9 cellular contexts compared by ENCODE assay signal in the genomic region with DNA sequence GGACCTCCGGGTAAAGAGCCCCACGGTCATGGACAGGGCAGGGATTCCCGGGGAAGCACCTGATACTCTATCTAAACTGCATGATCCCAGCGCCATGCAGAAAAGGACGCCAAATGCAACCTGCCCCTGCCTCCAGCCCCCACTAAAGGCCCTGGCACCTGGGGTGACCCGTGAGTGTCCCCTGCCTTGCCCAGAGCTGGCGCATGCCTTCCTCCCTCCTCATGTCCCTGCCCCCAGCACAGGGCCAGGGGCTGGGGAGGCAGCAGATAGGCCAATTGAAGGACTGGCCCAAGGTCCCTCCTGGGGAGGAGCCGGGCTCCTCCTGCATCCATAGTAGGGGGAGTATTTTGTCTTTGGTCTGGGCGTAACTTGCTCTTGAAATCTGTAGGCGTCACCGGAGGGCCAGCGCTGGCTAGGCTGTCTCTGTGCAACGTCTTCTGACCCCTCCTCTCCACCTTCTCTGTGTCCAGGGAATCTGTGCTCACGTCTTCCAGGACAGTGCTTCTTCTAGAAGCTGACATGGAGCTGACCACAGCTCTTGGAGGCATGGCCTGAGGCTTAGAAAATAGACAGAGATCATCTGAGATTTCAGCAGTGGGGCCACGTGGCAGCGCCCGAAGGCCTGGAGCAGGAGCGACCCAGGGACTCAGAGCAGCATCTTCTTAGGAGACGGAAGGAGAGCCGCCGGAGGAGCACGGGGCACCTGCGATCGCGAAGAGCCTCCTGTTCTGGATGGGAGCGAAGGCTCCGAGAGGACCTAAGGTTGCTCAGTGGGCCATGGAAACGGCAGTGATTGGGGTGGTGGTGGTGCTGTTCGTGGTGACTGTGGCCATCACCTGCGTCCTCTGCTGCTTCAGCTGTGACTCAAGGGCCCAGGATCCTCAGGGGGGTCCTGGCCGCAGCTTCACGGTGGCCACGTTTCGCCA. TPM values are rescaled to one million over a fixed set of nuclear protein-coding genes. Genes with fewer than 3 reads are reported as not detected.
DNase-seq lines count a peak whose midpoint lies in the region; ATAC-seq and TF ChIP-seq lines count a peak whose summit lies in the region.
"Had no signal": no experiment of that assay in that cellular context is flagged by ENCODE, and none has a peak within 500 bp of the region (broad histone marks: within the 10 kb centered on the region; RNA-seq: fewer than 3 reads in every experiment).

No MANE protein-coding gene starts in this region.

- no peak for DNase-seq in activated naive CD8-positive, alpha-beta T cell treated with anti-CD3 and anti-CD28 coated beads, Interleukin-2, amount 10 ng/mL, durations not matched to agents 7 days and 5 days
- no peak for DNase-seq in activated naive CD8-positive, alpha-beta T cell treated with anti-CD3 and anti-CD28 coated beads, Interleukin-2, amount 50 U/mL, for 24 hours
- DNase-seq in esophagus muscularis mucosa (ENCODE audit: extremely low spot score), result no peak
- no peak for DNase-seq in neuronal stem cell (ENCODE audit: low spot score)
- no peak for DNase-seq in aorta
- DNase-seq in HAP-1 (ENCODE audit: low spot score in 2 of 2), result no peak
- no peak for DNase-seq in sciatic nerve (ENCODE audit: low spot score)

- H3K27me3 ChIP-seq in esophagus muscularis mucosa (no peaks in the 10 kb centered on the region), neuronal stem cell (ENCODE audit: control insufficient read depth in 3 of 3, insufficient read depth in 3 of 3, low read depth in 1 of 3, low read length in 3 of 3) (no peaks in the 10 kb centered on the region), aorta (ENCODE audit: control insufficient read depth in 1 of 2, insufficient read depth in 2 of 2, low read length in 1 of 2) (no peaks in the 10 kb centered on the region), HAP-1 (ENCODE audit: low read depth) (no peaks in the 10 kb centered on the region)

- peaks cover 21% of the 10 kb centered on the region for H3K4me1 Mint-ChIP-seq in activated naive CD8-positive, alpha-beta T cell treated with anti-CD3 and anti-CD28 coated beads, Interleukin-2, amount 10 ng/mL, durations not matched to agents 7 days and 5 days
- H3K4me1 Mint-ChIP-seq in activated naive CD8-positive, alpha-beta T cell treated with anti-CD3 and anti-CD28 coated beads, Interleukin-2, amount 50 U/mL, for 24 hours, result peaks cover 43% of the 10 kb centered on the region

- peak overlapping the region; percentile 41 for H3K4ac ChIP-seq in neuronal stem cell (ENCODE audit: low read length)

- H3K27ac ChIP-seq in esophagus muscularis mucosa (replicated peaks in 1 of 4) (peak overlapping the region; percentile 91 to 97 (median 93)), neuronal stem cell (replicated peaks; ENCODE audit: low read length) (no peak overlapping the region), aorta (ENCODE audit: low read depth in 1 of 2, low read length in 2 of 2) (peak overlapping the region; percentile 88 to 95)

- H3K36me3 Mint-ChIP-seq in activated naive CD8-positive, alpha-beta T cell treated with anti-CD3 and anti-CD28 coated beads, Interleukin-2, amount 10 ng/mL, durations not matched to agents 7 days and 5 days, result no peaks in the 10 kb centered on the region
- no peaks in the 10 kb centered on the region for H3K36me3 Mint-ChIP-seq in activated naive CD8-positive, alpha-beta T cell treated with anti-CD3 and anti-CD28 coated beads, Interleukin-2, amount 50 U/mL, for 24 hours (ENCODE audit: low read depth)

- peak overlapping the region; percentile 14 for H3K27ac Mint-ChIP-seq in activated naive CD8-positive, alpha-beta T cell treated with anti-CD3 and anti-CD28 coated beads, Interleukin-2, amount 10 ng/mL, durations not matched to agents 7 days and 5 days
- H3K27ac Mint-ChIP-seq in activated naive CD8-positive, alpha-beta T cell treated with anti-CD3 and anti-CD28 coated beads, Interleukin-2, amount 50 U/mL, for 24 hours, result no peak overlapping the region

- peak overlapping the region; percentile 8 for H3K23ac ChIP-seq in neuronal stem cell (ENCODE audit: low read depth, low read length, poor library complexity)

- H3K9me3 ChIP-seq in esophagus muscularis mucosa (no peaks in the 10 kb centered on the region), neuronal stem cell (replicated peaks in 1 of 2; ENCODE audit: control insufficient read depth in 2 of 2, insufficient read depth in 1 of 2, low read depth in 1 of 2, low read length in 2 of 2) (no peaks in the 10 kb centered on the region), aorta (ENCODE audit: control insufficient read depth, low read length) (no peaks in the 10 kb centered on the region), HAP-1 (no peaks in the 10 kb centered on the region)

- TF ChIP-seq POLR2A in esophagus muscularis mucosa (IDR thresholded peaks at IDR 0.05; ENCODE audit: low read depth), result no peak

- intact Hi-C loops in esophagus muscularis mucosa (cut with DNase I), result no loop called here
- intact Hi-C loops in aorta (cut with DNase I), result no loop called here
- intact Hi-C loops in sciatic nerve (cut with DNase I), result no loop called here

- H3K4me3 ChIP-seq in esophagus muscularis mucosa, result peak overlapping the region; percentile 7 to 32 (median 22)
- peak overlapping the region in 1 of 2 donors; percentile 17 for H3K4me3 ChIP-seq in neuronal stem cell (ENCODE audit: low read length in 2 of 2)
- H3K4me3 ChIP-seq in aorta (ENCODE audit: low read length in 2 of 2), result no peak overlapping the region
- H3K4me3 ChIP-seq in HAP-1, result no peak overlapping the region

- no peaks in the 10 kb centered on the region for H3K36me3 ChIP-seq in esophagus muscularis mucosa
- no peaks in the 10 kb centered on the region for H3K36me3 ChIP-seq in neuronal stem cell (replicated peaks in 1 of 2; ENCODE audit: control insufficient read depth in 2 of 2, insufficient read depth in 2 of 2, low read length in 2 of 2)
- no peaks in the 10 kb centered on the region for H3K36me3 ChIP-seq in aorta (ENCODE audit: control insufficient read depth in 1 of 2, insufficient read depth in 2 of 2, low read length in 1 of 2)
- no peaks in the 10 kb centered on the region for H3K36me3 ChIP-seq in HAP-1 (replicated peaks)

- H3K4me2 ChIP-seq in neuronal stem cell (ENCODE audit: insufficient read depth, low read length, poor library complexity, severe bottlenecking), result no peak overlapping the region

- peak overlapping the region; percentile 69 for H2BK120ac ChIP-seq in neuronal stem cell (ENCODE audit: low read depth, low read length)

- H2AK5ac ChIP-seq in neuronal stem cell (ENCODE audit: low read depth, low read length), result peak overlapping the region; percentile 66

- in situ Hi-C loops in HAP-1 (cut with MboI; ENCODE audit: low sequenced_read_pairs), result loop anchor here (5.0 to 10.0 kb wide), 2 partner anchors 37 to 115 kb away; no protein-coding TSS in a partner anchor

- peak overlapping the region; percentile 64 for H3K14ac ChIP-seq in neuronal stem cell (ENCODE audit: low read length)

- no peak overlapping the region for H3K9ac ChIP-seq in neuronal stem cell (ENCODE audit: low read depth, low read length, poor library complexity)

- peak overlapping the region; percentile 95 for H2BK15ac ChIP-seq in neuronal stem cell (ENCODE audit: low read length)

- H3K27me3 Mint-ChIP-seq in activated naive CD8-positive, alpha-beta T cell treated with anti-CD3 and anti-CD28 coated beads, Interleukin-2, amount 10 ng/mL, durations not matched to agents 7 days and 5 days, result no peaks in the 10 kb centered on the region
- no peaks in the 10 kb centered on the region for H3K27me3 Mint-ChIP-seq in activated naive CD8-positive, alpha-beta T cell treated with anti-CD3 and anti-CD28 coated beads, Interleukin-2, amount 50 U/mL, for 24 hours

- POLR2A ChIA-PET in activated naive CD8-positive, alpha-beta T cell treated with anti-CD3 and anti-CD28 coated beads, Interleukin-2, amount 10 ng/mL, durations not matched to agents 7 days and 5 days (lab: Charles Lee), result no interaction called here

- H3K9me3 Mint-ChIP-seq in activated naive CD8-positive, alpha-beta T cell treated with anti-CD3 and anti-CD28 coated beads, Interleukin-2, amount 10 ng/mL, durations not matched to agents 7 days and 5 days, result no peaks in the 10 kb centered on the region
- no peaks in the 10 kb centered on the region for H3K9me3 Mint-ChIP-seq in activated naive CD8-positive, alpha-beta T cell treated with anti-CD3 and anti-CD28 coated beads, Interleukin-2, amount 50 U/mL, for 24 hours

- no peak overlapping the region for H4K8ac ChIP-seq in neuronal stem cell (ENCODE audit: low read depth, low read length)

- no peak for ATAC-seq in activated naive CD8-positive, alpha-beta T cell treated with anti-CD3 and anti-CD28 coated beads, Interleukin-2, amount 10 ng/mL, durations not matched to agents 7 days and 5 days (ENCODE audit: low read depth)
- no peak for ATAC-seq in activated naive CD8-positive, alpha-beta T cell treated with anti-CD3 and anti-CD28 coated beads, Interleukin-2, amount 50 U/mL, for 24 hours
- ATAC-seq in aorta (ENCODE audit: low FRiP score) (no peak), sciatic nerve (no peak), HG03442 (IDR thresholded peaks at IDR 0.05; ENCODE audit: unreplicated experiment) (no peak)
- ATAC-seq: esophagus mucosa had no signal

- WGBS in esophagus muscularis mucosa, result 82% methylated on average over 31 of the region's 34 CpGs
- no CpG with 5 or more reads among the region's 34 CpGs for WGBS in neuronal stem cell (ENCODE audit: extremely low coverage in 2 of 2, insufficient read length in 2 of 2, insufficient replicate concordance in 1 of 2), 2 donors
- 93 to 94% methylated on average over 33 to 34 of the region's 34 CpGs for WGBS in aorta, 2 donors

- H4K91ac ChIP-seq in neuronal stem cell (ENCODE audit: low read depth, low read length, poor library complexity), result peak overlapping the region; percentile 97

- H3K18ac ChIP-seq in neuronal stem cell (ENCODE audit: low read length), result peak overlapping the region; percentile 78

- H3K4me3 Mint-ChIP-seq in activated naive CD8-positive, alpha-beta T cell treated with anti-CD3 and anti-CD28 coated beads, Interleukin-2, amount 10 ng/mL, durations not matched to agents 7 days and 5 days, result no peak overlapping the region
- H3K4me3 Mint-ChIP-seq in activated naive CD8-positive, alpha-beta T cell treated with anti-CD3 and anti-CD28 coated beads, Interleukin-2, amount 50 U/mL, for 24 hours, result no peak overlapping the region

- H2AFZ ChIP-seq in neuronal stem cell (ENCODE audit: low read length), result peak overlapping the region; percentile 87

- H2BK12ac ChIP-seq in neuronal stem cell (ENCODE audit: low read length), result peak overlapping the region; percentile 98

- peaks cover 69 to 76% (median 73%) of the 10 kb centered on the region in 4 donors for H3K4me1 ChIP-seq in esophagus muscularis mucosa
- peaks cover 27 to 49% of the 10 kb centered on the region in 2 donors for H3K4me1 ChIP-seq in neuronal stem cell (ENCODE audit: control insufficient read depth in 2 of 2, insufficient read depth in 1 of 2, low read depth in 1 of 2, low read length in 2 of 2)
- H3K4me1 ChIP-seq in aorta (ENCODE audit: control insufficient read depth in 1 of 2, insufficient read depth in 2 of 2, low read length in 2 of 2), result peaks cover 0 to 12% of the 10 kb centered on the region in 2 donors
- H3K4me1 ChIP-seq in HAP-1, result peaks cover 15% of the 10 kb centered on the region

- H2BK5ac ChIP-seq in neuronal stem cell (ENCODE audit: low read length), result peak overlapping the region; percentile 87

- TF ChIP-seq EP300 in esophagus muscularis mucosa (IDR thresholded peaks at IDR 0.05), result no peak

- TF ChIP-seq CTCF in esophagus muscularis mucosa (IDR thresholded peaks at IDR 0.05), result no peak

- H3K79me1 ChIP-seq in neuronal stem cell (ENCODE audit: low read depth, low read length), result no peaks in the 10 kb centered on the region

RNA-seq across cellular contexts. Expression of a gene that starts 0.7 kb away (rescaled TPM):
- total RNA-seq in activated naive CD8-positive, alpha-beta T cell treated with anti-CD3 and anti-CD28 coated beads, Interleukin-2, amount 10 ng/mL, durations not matched to agents 7 days and 5 days, result not detected
- total RNA-seq in esophagus muscularis mucosa (1 to 10 TPM; 2.1 to 5.7 (median 2.8) TPM), aorta (1 to 10 TPM; 4.0 to 4.5 TPM), sciatic nerve (5.8 TPM)
- polyA plus RNA-seq in neuronal stem cell (2013, experiment 1 of 2), result 0.11 TPM
- 0.15 TPM for polyA plus RNA-seq in neuronal stem cell (2013, experiment 2 of 2)
- under 1 TPM in 1 of 2 donors, not detected in 1; 0.82 TPM for polyA plus RNA-seq in aorta

RNA-seq across cellular contexts. Expression of a gene that starts 3.9 kb away (rescaled TPM):
- total RNA-seq in activated naive CD8-positive, alpha-beta T cell treated with anti-CD3 and anti-CD28 coated beads, Interleukin-2, amount 10 ng/mL, durations not matched to agents 7 days and 5 days, result not detected
- 10 to 100 TPM in 2 of 4 donors, 1 to 10 TPM in 2; 3.7 to 53.0 (median 15.6) TPM for total RNA-seq in esophagus muscularis mucosa
- polyA plus RNA-seq in neuronal stem cell (2013, experiment 1 of 2), result 0.04 TPM
- 0.08 TPM for polyA plus RNA-seq in neuronal stem cell (2013, experiment 2 of 2)
- 10 to 100 TPM; 14.2 to 23.1 TPM for total RNA-seq in aorta
- 10 to 100 TPM; 17.4 to 25.7 TPM for polyA plus RNA-seq in aorta
- total RNA-seq in sciatic nerve, result 4.5 TPM

RNA-seq across cellular contexts. Expression of a gene that starts 39.7 kb away (rescaled TPM):
- total RNA-seq in activated naive CD8-positive, alpha-beta T cell treated with anti-CD3 and anti-CD28 coated beads, Interleukin-2, amount 10 ng/mL, durations not matched to agents 7 days and 5 days, result not detected
- total RNA-seq in esophagus muscularis mucosa (not detected), aorta (not detected), sciatic nerve (not detected)
- not detected for polyA plus RNA-seq in neuronal stem cell (2013, experiment 1 of 2)
- polyA plus RNA-seq in neuronal stem cell (2013, experiment 2 of 2), result not detected
- polyA plus RNA-seq in aorta, result not detected
- total RNA-seq: esophagus mucosa had no signal

RNA-seq across cellular contexts. Expression of a gene that starts 48.0 kb away (rescaled TPM):
- not detected for total RNA-seq in activated naive CD8-positive, alpha-beta T cell treated with anti-CD3 and anti-CD28 coated beads, Interleukin-2, amount 10 ng/mL, durations not matched to agents 7 days and 5 days
- not detected for total RNA-seq in esophagus muscularis mucosa
- polyA plus RNA-seq in neuronal stem cell (2013, experiment 1 of 2), result not detected
- polyA plus RNA-seq in neuronal stem cell (2013, experiment 2 of 2), result not detected
- total RNA-seq in aorta, result not detected
- polyA plus RNA-seq in aorta, result not detected
- not detected for total RNA-seq in sciatic nerve
- total RNA-seq: esophagus mucosa had no signal

Comparison
In these comparisons a context has a peak if more than half of its experiments do, and no peak if none do; other contexts are left out.
1. H3K4me3 ChIP-seq: peak in esophagus muscularis mucosa (4 of 4); none in aorta (0 of 2) and HAP-1 (single experiment).